2 cellular contexts compared by ENCODE assay signal in genomic region chr2:28439127-28439526, GRCh38.
TF ChIP-seq lines count a peak whose summit lies in the region.

No MANE protein-coding gene starts in this region.

TF ChIP-seq in A549, 52 proteins besides CTCF, POLR2A, EP300 and RAD21:
- no peak for TF ChIP-seq HOXB13 (CRISPR knock-in tag; IDR thresholded peaks at IDR 0.05; ENCODE audit: low read depth)
- no peak for TF ChIP-seq CHD2 (IDR thresholded peaks at IDR 0.05; ENCODE audit: low read length, partially characterized antibody)
- TF ChIP-seq BCL3 (IDR thresholded peaks at IDR 0.05), result no peak
- TF ChIP-seq SMC3 (IDR thresholded peaks at IDR 0.05), result no peak
- TF ChIP-seq ZC3H11A (IDR thresholded peaks at IDR 0.05), result no peak
- TF ChIP-seq ZNF302 (CRISPR knock-in tag; IDR thresholded peaks at IDR 0.05), result no peak
- TF ChIP-seq USF2 (IDR thresholded peaks at IDR 0.05), result no peak
- no peak for TF ChIP-seq ESRRA (IDR thresholded peaks at IDR 0.05; ENCODE audit: borderline replicate concordance, low read length)

TF ChIP-seq in IMR-90, 13 proteins besides CTCF, POLR2A, EP300 and RAD21:
- TF ChIP-seq MXI1 (IDR thresholded peaks at IDR 0.05; ENCODE audit: borderline replicate concordance, low read depth, low read length), result no peak
TF ChIP-seq in IMR-90: peak in this region for 0.
